ENCODE assay signal across 20 cellular contexts in genomic region chr5:28404363-28405071, GRCh38.
DNase-seq lines count a peak whose midpoint lies in the region; ATAC-seq, FAIRE-seq and TF ChIP-seq lines count a peak whose summit lies in the region.
"Had no signal": no experiment of that assay in that cellular context is flagged by ENCODE, and none has a peak within 500 bp of the region (broad histone marks: within the 10 kb centered on the region; RNA-seq: fewer than 3 reads in every experiment).

No MANE protein-coding gene starts in this region.

- ATAC-seq in right cardiac atrium, result peak in 1 of 2 donors; percentile 26
- peak; percentile 26 for ATAC-seq in sciatic nerve
- ATAC-seq: A549 had no signal

- peaks cover 3% of the 10 kb centered on the region for H3K9me3 Mint-ChIP-seq in glutamatergic neuron (ENCODE audit: unreplicated experiment)

- peaks cover 10% of the 10 kb centered on the region for H3K4me1 Mint-ChIP-seq in glutamatergic neuron (ENCODE audit: low read depth, unreplicated experiment)
- H3K4me1 Mint-ChIP-seq: IgD-negative memory B cell had no signal

- no peaks in the 10 kb centered on the region for H3K27me3 Mint-ChIP-seq in glutamatergic neuron (ENCODE audit: unreplicated experiment)
- H3K27me3 Mint-ChIP-seq: IgD-negative memory B cell had no signal

- H3K9ac ChIP-seq in kidney (ENCODE audit: low read length in 2 of 2), result no peak overlapping the region

- H3K9me3 ChIP-seq in right cardiac atrium (ENCODE audit: control insufficient read depth, low read length) (peaks cover 6% of the 10 kb centered on the region), left ventricle myocardium inferior (replicated peaks) (peaks cover 9% of the 10 kb centered on the region), kidney (ENCODE audit: control insufficient read depth in 1 of 2, low read length in 2 of 2) (no peaks in the 10 kb centered on the region)
- H3K9me3 ChIP-seq: A549, SJSA1 had no signal

- H3K27ac ChIP-seq in right cardiac atrium (ENCODE audit: low read length) (no peak overlapping the region), left ventricle myocardium inferior (replicated peaks) (no peak overlapping the region), kidney (ENCODE audit: low read depth in 2 of 2, low read length in 2 of 2) (no peak overlapping the region)
- H3K27ac ChIP-seq: A549, C4-2B, SJSA1 had no signal

- H3K4me3 ChIP-seq in right cardiac atrium (ENCODE audit: low read length) (no peak overlapping the region), left ventricle myocardium inferior (no peak overlapping the region), kidney (ENCODE audit: low read length in 2 of 2) (no peak overlapping the region)
- H3K4me3 ChIP-seq: A549, SJSA1 had no signal

- intact Hi-C loops in right cardiac atrium (cut with DNase I) (no loop called here), left ventricle myocardium inferior (cut with micrococcal nuclease) (no loop called here), kidney (cut with DNase I) (no loop called here), sciatic nerve (cut with DNase I) (no loop called here)

- H3K27ac Mint-ChIP-seq in glutamatergic neuron (ENCODE audit: unreplicated experiment), result no peak overlapping the region
- H3K27ac Mint-ChIP-seq: IgD-negative memory B cell had no signal

- H3K4me1 ChIP-seq in right cardiac atrium (ENCODE audit: control insufficient read depth, insufficient read depth, low read length), result no peaks in the 10 kb centered on the region
- H3K4me1 ChIP-seq in left ventricle myocardium inferior, result no peaks in the 10 kb centered on the region
- H3K4me1 ChIP-seq in kidney (ENCODE audit: control insufficient read depth in 1 of 2, insufficient read depth in 1 of 2, low read depth in 1 of 2, low read length in 2 of 2), result no peaks in the 10 kb centered on the region
- H3K4me1 ChIP-seq: SJSA1 had no signal

- no peaks in the 10 kb centered on the region for H3K27me3 ChIP-seq in right cardiac atrium (ENCODE audit: control insufficient read depth, insufficient read depth)
- H3K27me3 ChIP-seq in left ventricle myocardium inferior (ENCODE audit: low read depth), result no peaks in the 10 kb centered on the region
- H3K27me3 ChIP-seq: SJSA1 had no signal

- no peak for TF ChIP-seq CTCF in left ventricle myocardium inferior (IDR thresholded peaks at IDR 0.05; ENCODE audit: borderline replicate concordance)
- TF ChIP-seq CTCF in kidney (IDR thresholded peaks at IDR 0.05; ENCODE audit: borderline replicate concordance, extremely low read depth, insufficient read depth), result no peak
- TF ChIP-seq CTCF in glutamatergic neuron (IDR thresholded peaks at IDR 0.05; ENCODE audit: partially characterized antibody, unreplicated experiment), result no peak

- no peak overlapping the region for H3K4me3 Mint-ChIP-seq in glutamatergic neuron (ENCODE audit: unreplicated experiment)
- H3K4me3 Mint-ChIP-seq: H9, IgD-negative memory B cell had no signal

- H3K36me3 ChIP-seq in left ventricle myocardium inferior (no peaks in the 10 kb centered on the region), kidney (ENCODE audit: control insufficient read depth in 1 of 2, insufficient read depth in 2 of 2, low read length in 2 of 2) (no peaks in the 10 kb centered on the region)
- H3K36me3 ChIP-seq: SJSA1 had no signal

- DNase-seq in right cardiac atrium, result peak in 2 of 3 donors; percentile 32 to 45
- DNase-seq in left ventricle myocardium inferior, result no peak
- DNase-seq in kidney, result peak; percentile 64
- no peak for DNase-seq in sciatic nerve (ENCODE audit: low spot score)
- DNase-seq in HuH-7 (ENCODE audit: low spot score), result no peak
- DNase-seq in NCI-H748 treated with DMSO at 0.1 percent for 48 hours (lab: John Stamatoyannopoulos, UW), result no peak
- DNase-seq in COR-L47 (lab: John Stamatoyannopoulos, UW), result no peak
- DNase-seq in glutamatergic neuron, result no peak
- DNase-seq: GF-D8; NCI-H1105 treated with DMSO at 0.1 percent for 48 hours; NCI-H187 treated with DMSO at 0.1 percent for 48 hours; NK-92 treated with Interleukin-12 subunit alpha and Interleukin-12 subunit beta, amount 100 ng/mL, for 24 hours; RPMI8226 had no signal

- WGBS in right cardiac atrium, result 94% methylated on average over 35 of the region's 35 CpGs

- H3K36me3 Mint-ChIP-seq in glutamatergic neuron (ENCODE audit: unreplicated experiment), result no peaks in the 10 kb centered on the region
- H3K36me3 Mint-ChIP-seq: IgD-negative memory B cell had no signal

- FAIRE-seq in kidney (lab: Jason Lieb, UNC), result no peak
- FAIRE-seq: A549, GM12891, GM18507 had no signal

Comparison
In these comparisons a context has a peak if more than half of its experiments do, and no peak if none do; other contexts are left out.
1. DNase-seq: peak in right cardiac atrium (2 of 3) and kidney (single experiment); none in left ventricle myocardium inferior (single experiment), sciatic nerve (single experiment), HuH-7 (single experiment), NCI-H748 treated with DMSO at 0.1 percent for 48 hours (single experiment), COR-L47 (single experiment) and glutamatergic neuron (single experiment).